Comparison of ENCODE assay signal across 8 cellular contexts in genomic region chr19:2722541-2723344, GRCh38. TPM values are rescaled to one million over a fixed set of nuclear protein-coding genes. Genes with fewer than 3 reads are reported as not detected.
DNase-seq lines count a peak whose midpoint lies in the region; ATAC-seq, FAIRE-seq and TF ChIP-seq lines count a peak whose summit lies in the region.

No MANE protein-coding gene starts in this region.

- TF ChIP-seq CTCF in K562 (IDR thresholded peaks at IDR 0.05 in 2 of 3, conservative IDR thresholded peaks at IDR 0.05 in 1 of 3; ENCODE audit: insufficient read depth in 2 of 3, low read depth in 1 of 3, low read length in 3 of 3), result no peak
- no peak for TF ChIP-seq CTCF in kidney epithelial cell (IDR thresholded peaks at IDR 0.05; ENCODE audit: insufficient read depth, low read length, poor library complexity, severe bottlenecking)
- TF ChIP-seq CTCF in testis (IDR thresholded peaks at IDR 0.05), result no peak

- H3K27me3 ChIP-seq in K562 (ENCODE audit: control insufficient read depth in 2 of 2, insufficient read depth in 2 of 2, low read length in 2 of 2) (peaks cover 2 to 10% of the 10 kb centered on the region in 2 experiments; a peak in 2 of 5 replicates), kidney epithelial cell (ENCODE audit: control insufficient read depth, insufficient read depth, low read length) (peaks cover 46% of the 10 kb centered on the region), testis (no peaks in the 10 kb centered on the region), Karpas-422 (ENCODE audit: low read length) (no peaks in the 10 kb centered on the region)

- H3K27ac ChIP-seq in K562 (ENCODE audit: extremely low read depth, low read depth, low read length) (peak overlapping the region; percentile 10; the same call in 2 of the 3 replicates), testis (peak overlapping the region; percentile 74 to 82), Karpas-422 (ENCODE audit: low read length) (no peak overlapping the region)

- H3K4me2 ChIP-seq in K562 (ENCODE audit: insufficient read depth, low read length) (peak overlapping the region; percentile 30), Karpas-422 (ENCODE audit: low read depth, low read length, poor library complexity, severe bottlenecking) (no peak overlapping the region)

- 23% methylated on average over 26 of the region's 28 CpGs for WGBS in K562 (ENCODE audit: insufficient coverage, low coverage, missing lambda C conversion rate)
- 31 to 57% methylated on average over 10 to 28 of the region's 28 CpGs for WGBS in testis, 2 donors

- H4K20me1 ChIP-seq in K562 (replicated peaks; ENCODE audit: control insufficient read depth, insufficient read depth, low read length) (peaks cover 7% of the 10 kb centered on the region; the same call in 1 of the 2 replicates), Karpas-422 (ENCODE audit: insufficient read depth, low read depth, low read length) (no peaks in the 10 kb centered on the region)

- CTCF ChIA-PET in K562 (lab: Yijun Ruan, JAX; ENCODE audit: low intra/inter-chr PET ratio), result no interaction called here

- H3K9me2 ChIP-seq in Karpas-422 (replicated peaks; ENCODE audit: insufficient read depth, low read length), result no peaks in the 10 kb centered on the region

- H3K4me3 ChIP-seq in K562, result no peak overlapping the region
- no peak overlapping the region for H3K4me3 ChIP-seq in kidney epithelial cell (ENCODE audit: low read depth, low read length)
- H3K4me3 ChIP-seq in testis, result no peak overlapping the region
- H3K4me3 ChIP-seq in Karpas-422 (ENCODE audit: low read length), result no peak overlapping the region

- ATAC-seq in K562, result peak; percentile 60
- ATAC-seq in HG02840 (IDR thresholded peaks at IDR 0.05; ENCODE audit: low FRiP score, unreplicated experiment), result no peak

- intact Hi-C loops in K562 (cut with micrococcal nuclease), result no loop called here
- intact Hi-C loops in testis (cut with DNase I; ENCODE audit: low total_unique reads), result no loop called here

- peak overlapping the region; percentile 67 for H2AFZ ChIP-seq in K562 (ENCODE audit: low read depth, low read length)
- no peak overlapping the region for H2AFZ ChIP-seq in Karpas-422 (ENCODE audit: low read length)

- H3K4me1 ChIP-seq in K562 (replicated peaks in 1 of 2; ENCODE audit: control insufficient read depth in 2 of 2, insufficient read depth in 2 of 2, low read length in 2 of 2) (peaks cover 17 to 64% of the 10 kb centered on the region in 2 experiments), testis (peaks cover 36% of the 10 kb centered on the region), Karpas-422 (ENCODE audit: low read length) (no peaks in the 10 kb centered on the region)

- H3K79me2 ChIP-seq in K562 (ENCODE audit: control insufficient read depth, insufficient read depth, low read length) (no peaks in the 10 kb centered on the region), Karpas-422 (ENCODE audit: low read length) (no peaks in the 10 kb centered on the region)

- H3K9ac ChIP-seq in K562 (ENCODE audit: insufficient read depth in 1 of 2, low read depth in 2 of 2, low read length in 2 of 2) (peak overlapping the region in 1 of 2 experiments; percentile 91; a peak in 3 of 4 replicates), Karpas-422 (ENCODE audit: low read length) (no peak overlapping the region)

- BruUV-seq in K562 (replicated peaks; lab: Mats Ljungman, UMichigan), result no TSS peak

- TF ChIP-seq RAD21 in Ishikawa (IDR thresholded peaks at IDR 0.05; ENCODE audit: low read depth), result no peak
- no peak for TF ChIP-seq RAD21 in K562 (CRISPR knock-in tag; conservative IDR thresholded peaks at IDR 0.05 in 1 of 2, IDR thresholded peaks at IDR 0.05 in 1 of 2)

- DNase-seq in K562 (ENCODE audit: extremely low read depth in 1 of 4, low spot score in 3 of 4), result peak; percentile 60 to 74 (median 69)
- DNase-seq in kidney epithelial cell (ENCODE audit: low read depth), result peak; percentile 45
- peak; percentile 91 for DNase-seq in testis
- no peak for DNase-seq in NCI-H446 treated with DMSO at 0.1 percent for 48 hours (lab: John Stamatoyannopoulos, UW)
- no peak for DNase-seq in Karpas-422
- DNase-seq in activated CD4-positive, CD25-positive, alpha-beta regulatory T cell (lab: John Stamatoyannopoulos, UW), result no peak

- H3K36me3 ChIP-seq in K562 (ENCODE audit: control insufficient read depth, insufficient read depth, low read length) (no peaks in the 10 kb centered on the region), kidney epithelial cell (ENCODE audit: control insufficient read depth, insufficient read depth, low read length) (no peaks in the 10 kb centered on the region), testis (ENCODE audit: low read depth, missing control alignments) (no peaks in the 10 kb centered on the region), Karpas-422 (ENCODE audit: insufficient read depth, low read length) (no peaks in the 10 kb centered on the region)

- peak; percentile 68 for FAIRE-seq in K562 (lab: Jason Lieb, UNC)

- TF ChIP-seq EP300 in Ishikawa (IDR thresholded peaks at IDR 0.05; ENCODE audit: borderline replicate concordance) (no peak), K562 (IDR thresholded peaks at IDR 0.05; ENCODE audit: low read length) (no peak)

- H3K9me3 ChIP-seq in K562 (replicated peaks; ENCODE audit: control insufficient read depth, insufficient read depth, low read depth, low read length) (no peaks in the 10 kb centered on the region), testis (no peaks in the 10 kb centered on the region), Karpas-422 (ENCODE audit: low read length) (no peaks in the 10 kb centered on the region)

- POLR2A ChIA-PET in K562 (lab: Yijun Ruan, JAX), result interaction anchor here (0.6 to 1.6 kb wide), 7 partner anchors 10 to 144 kb away, joined by 3 to 4 read pairs (median 3); partner anchors contain the start of gene SGTA

- TF ChIP-seq POLR2A in K562 (conservative IDR thresholded peaks at IDR 0.05) (no peak), testis (IDR thresholded peaks at IDR 0.05) (no peak)

- H3K9me1 ChIP-seq in K562 (ENCODE audit: control insufficient read depth, insufficient read depth, low read length), result no peaks in the 10 kb centered on the region

- in situ Hi-C loops in K562 (cut with MboI), result no loop called here

RNA-seq across cellular contexts. Expression of gene DIRAS1, which starts 1.6 kb away (rescaled TPM):
- 5.2 and 12.7 TPM in 2 replicates for total RNA-seq in K562 (2011; cell fraction: chromatin; rRNA removed; ENCODE audit: low replicate concordance)
- total RNA-seq in K562 (2011; cell fraction: nucleolus; rRNA removed), result 5.7 and 6.5 TPM in 2 replicates
- total RNA-seq in K562 (2011; cell fraction: nucleoplasm; rRNA removed), result 4.3 and 5.3 TPM in 2 replicates
- total RNA-seq in K562 (2014; rRNA removed) (2.2 and 3.3 TPM in 2 replicates), K562 (2014; rRNA removed; fragmentation: Illumina TruSeq; extraction: Trizol) (2.3 TPM in 2 replicates), K562 (2015; rRNA removed; fragmentation: Illumina TruSeq; extraction: Trizol) (2.9 and 3.3 TPM in 2 replicates), K562 (2021) (12.0 and 12.8 TPM in 2 replicates), kidney epithelial cell (3.1 and 5.3 TPM in 2 replicates), testis (10 to 100 TPM; 22.5 to 33.1 TPM)
- polyA plus RNA-seq in K562 (2011; rRNA removed) (7.3 and 12.0 TPM in 2 replicates), K562 (2014; fragmentation: Illumina TruSeq; extraction: Trizol) (3.8 and 4.9 TPM in 2 replicates), K562 (2014; fragmentation: Nextera tagmentation; extraction: Ambion mirVana) (under 1 TPM; 0.11 to 0.18 TPM), K562 (2014; rRNA removed) (4.7 and 6.0 TPM in 2 replicates), testis (ENCODE audit: insufficient read depth, low read depth, low replicate concordance) (8.1 TPM)
- polyA plus RNA-seq in K562 (2011; cell fraction: cytosol; rRNA removed), result 8.0 and 16.3 TPM in 2 replicates
- polyA plus RNA-seq in K562 (2011; cell fraction: nucleus; rRNA removed), result 10.3 and 10.5 TPM in 2 replicates
- 5.1 and 7.3 TPM in 2 replicates for polyA plus RNA-seq in K562 (2012)
- polyA minus RNA-seq in K562 (2011; rRNA and poly(A)+ RNA removed), result 10.2 and 11.4 TPM in 2 replicates
- polyA minus RNA-seq in K562 (2011; cell fraction: cytosol; rRNA and poly(A)+ RNA removed), result 8.0 and 8.7 TPM in 2 replicates
- polyA minus RNA-seq in K562 (2011; cell fraction: nucleus; rRNA and poly(A)+ RNA removed), result 1.8 and 2.6 TPM in 2 replicates
- total RNA-seq in Karpas-422 (2014; rRNA removed; shearing (Covaris generic); ENCODE audit: low replicate concordance), result not detected in 2 replicates

RNA-seq across cellular contexts. Expression of gene SLC39A3, which starts 17.1 kb away (rescaled TPM):
- total RNA-seq in K562 (2011; cell fraction: chromatin; rRNA removed; ENCODE audit: low replicate concordance), result 117 and 251 TPM in 2 replicates
- 298 and 302 TPM in 2 replicates for total RNA-seq in K562 (2011; cell fraction: nucleolus; rRNA removed)
- total RNA-seq in K562 (2011; cell fraction: nucleoplasm; rRNA removed), result 179 and 217 TPM in 2 replicates
- total RNA-seq in K562 (2014; rRNA removed) (161 and 172 TPM in 2 replicates), K562 (2014; rRNA removed; fragmentation: Illumina TruSeq; extraction: Trizol) (58.6 and 93.5 TPM in 2 replicates), K562 (2015; rRNA removed; fragmentation: Illumina TruSeq; extraction: Trizol) (87.1 and 91.3 TPM in 2 replicates), K562 (2021) (149 and 152 TPM in 2 replicates), kidney epithelial cell (59.6 TPM in 2 replicates), testis (100 to 1,000 TPM; 126 to 160 TPM)
- polyA plus RNA-seq in K562 (2011; rRNA removed) (127 and 145 TPM in 2 replicates), K562 (2014; fragmentation: Illumina TruSeq; extraction: Trizol) (215 and 268 TPM in 2 replicates), K562 (2014; fragmentation: Nextera tagmentation; extraction: Ambion mirVana) (1 to 10 TPM; 2.3 to 3.6 TPM), K562 (2014; rRNA removed) (165 and 173 TPM in 2 replicates), testis (ENCODE audit: insufficient read depth, low read depth, low replicate concordance) (198 TPM)
- 193 and 267 TPM in 2 replicates for polyA plus RNA-seq in K562 (2011; cell fraction: cytosol; rRNA removed)
- polyA plus RNA-seq in K562 (2011; cell fraction: nucleus; rRNA removed), result 120 and 140 TPM in 2 replicates
- 107 and 221 TPM in 2 replicates for polyA plus RNA-seq in K562 (2012)
- 62.5 and 83.9 TPM in 2 replicates for polyA minus RNA-seq in K562 (2011; rRNA and poly(A)+ RNA removed)
- polyA minus RNA-seq in K562 (2011; cell fraction: cytosol; rRNA and poly(A)+ RNA removed), result 76.8 and 77.8 TPM in 2 replicates
- 36.1 and 44.7 TPM in 2 replicates for polyA minus RNA-seq in K562 (2011; cell fraction: nucleus; rRNA and poly(A)+ RNA removed)
- 28.6 and 55.3 TPM in 2 replicates for total RNA-seq in Karpas-422 (2014; rRNA removed; shearing (Covaris generic); ENCODE audit: low replicate concordance)

RNA-seq across cellular contexts. Expression of gene GNG7, which starts 20.2 kb away (rescaled TPM):
- total RNA-seq in K562 (2011; cell fraction: chromatin; rRNA removed; ENCODE audit: low replicate concordance), result 0.09 and 0.16 TPM in 2 replicates
- total RNA-seq in K562 (2011; cell fraction: nucleolus; rRNA removed), result under 0.01 and 0.13 TPM in 2 replicates
- 0.15 TPM in 1 of 2 replicates, not detected in the other for total RNA-seq in K562 (2011; cell fraction: nucleoplasm; rRNA removed)
- total RNA-seq in K562 (2014; rRNA removed) (0.09 TPM in 1 of 2 replicates, not detected in the other), K562 (2014; rRNA removed; fragmentation: Illumina TruSeq; extraction: Trizol) (0.04 TPM in 1 of 2 replicates, not detected in the other), K562 (2015; rRNA removed; fragmentation: Illumina TruSeq; extraction: Trizol) (0.04 TPM in 2 replicates), K562 (2021) (0.11 and 0.20 TPM in 2 replicates), kidney epithelial cell (0.21 and 0.33 TPM in 2 replicates), testis (10 to 100 TPM; 25.3 to 38.7 TPM)
- polyA plus RNA-seq in K562 (2011; rRNA removed) (0.08 and 0.12 TPM in 2 replicates), K562 (2014; fragmentation: Illumina TruSeq; extraction: Trizol) (0.04 TPM in 2 replicates), K562 (2014; fragmentation: Nextera tagmentation; extraction: Ambion mirVana) (under 1 TPM in 1 of 2 experiments, not detected in 1; 0.01 TPM), K562 (2014; rRNA removed) (0.07 TPM in 1 of 2 replicates, not detected in the other), testis (ENCODE audit: insufficient read depth, low read depth, low replicate concordance) (16.9 TPM)
- 0.15 and 0.27 TPM in 2 replicates for polyA plus RNA-seq in K562 (2011; cell fraction: cytosol; rRNA removed)
- polyA plus RNA-seq in K562 (2011; cell fraction: nucleus; rRNA removed), result 0.04 and 0.22 TPM in 2 replicates
- polyA plus RNA-seq in K562 (2012), result 0.10 and 0.53 TPM in 2 replicates
- 0.03 TPM in 1 of 2 replicates, not detected in the other for polyA minus RNA-seq in K562 (2011; rRNA and poly(A)+ RNA removed)
- not detected in 2 replicates for polyA minus RNA-seq in K562 (2011; cell fraction: cytosol; rRNA and poly(A)+ RNA removed)
- not detected in 2 replicates for polyA minus RNA-seq in K562 (2011; cell fraction: nucleus; rRNA and poly(A)+ RNA removed)
- 0.19 and 1.3 TPM in 2 replicates for total RNA-seq in Karpas-422 (2014; rRNA removed; shearing (Covaris generic); ENCODE audit: low replicate concordance)

Comparison
In these comparisons a context has a peak if more than half of its experiments do, and no peak if none do; other contexts are left out.
1. DNase-seq: peak in K562 (4 of 4), kidney epithelial cell (single experiment) and testis (single experiment); none in NCI-H446 treated with DMSO at 0.1 percent for 48 hours (single experiment), Karpas-422 (single experiment) and activated CD4-positive, CD25-positive, alpha-beta regulatory T cell (0 of 4).
2. RNA of gene GNG7, which starts 20.2 kb away (total RNA-seq): 25.3 to 38.7 TPM in testis; 0.21 to 0.33 TPM in kidney epithelial cell, 0.19 to 1.3 TPM in Karpas-422 and under 0.01 to 0.20 TPM in K562; every median in the first group is over 10 times any median in the second.